Comparison of ENCODE assay signal across 18 cellular contexts in genomic region chr4:117596917-117597316, GRCh38.
DNase-seq lines count a peak whose midpoint lies in the region; ATAC-seq and TF ChIP-seq lines count a peak whose summit lies in the region.
"Had no signal": no experiment of that assay in that cellular context is flagged by ENCODE, and none has a peak within 500 bp of the region (broad histone marks: within the 10 kb centered on the region; RNA-seq: fewer than 3 reads in every experiment).

No MANE protein-coding gene starts in this region.

- H3K56ac ChIP-seq in mesendoderm (ENCODE audit: low read length) = no peak overlapping the region

- no peak overlapping the region for H4K5ac ChIP-seq in mesendoderm (ENCODE audit: low read length)

- H2AFZ ChIP-seq in GM23338 = 0 out of 2 replicates have a peak overlapping the region, but pooled peaks have one; percentile 4

- no peak overlapping the region for H4K8ac ChIP-seq in mesendoderm (ENCODE audit: low read depth, low read length)

- no peaks in the 10 kb centered on the region for H3K79me1 ChIP-seq in mesendoderm (ENCODE audit: low read length)

- H3K27me3 ChIP-seq in BE2C = no peaks in the 10 kb centered on the region
- no peaks in the 10 kb centered on the region for H3K27me3 ChIP-seq in GM23338 (ENCODE audit: insufficient read depth)
- no peaks in the 10 kb centered on the region for H3K27me3 ChIP-seq in mesendoderm (ENCODE audit: insufficient read depth, low read length, poor library complexity)
- H3K27me3 ChIP-seq in adrenal gland = no peaks in the 10 kb centered on the region
- H3K27me3 ChIP-seq: BLaER1 had no signal

- H3K4me2 ChIP-seq in GM23338 = no peak overlapping the region
- H3K4me2 ChIP-seq in mesendoderm (ENCODE audit: low read length) = no peak overlapping the region
- H3K4me2 ChIP-seq: BLaER1 had no signal

- H3K9me3 ChIP-seq in BE2C = no peaks in the 10 kb centered on the region
- H3K9me3 ChIP-seq in adrenal gland (replicated peaks in 1 of 3) = no peaks in the 10 kb centered on the region
- H3K9me3 ChIP-seq: BLaER1, Caco-2, HAP-1 had no signal

- H3F3A ChIP-seq in GM23338 (replicated peaks; ENCODE audit: low read depth) = no peaks in the 10 kb centered on the region

- no peaks in the 10 kb centered on the region for H4K20me1 ChIP-seq in GM23338 (replicated peaks; ENCODE audit: insufficient read depth)
- H4K20me1 ChIP-seq: BLaER1 had no signal

- ATAC-seq in GM23338 = no peak
- ATAC-seq: CD8-positive, alpha-beta T cell had no signal

- H3K9me2 ChIP-seq in GM23338 (ENCODE audit: insufficient read depth) = 0 out of 2 replicates have a peak, but pooled peaks cover 3% of the 10 kb centered on the region

- H2BK15ac ChIP-seq in mesendoderm (replicated peaks; ENCODE audit: low read depth) = no peak overlapping the region

- DNase-seq in NCI-H748 (lab: John Stamatoyannopoulos, UW; ENCODE audit: unreplicated experiment) (peak; percentile 13), NCI-H748 treated with DMSO at 0.1 percent for 48 hours (lab: John Stamatoyannopoulos, UW) (no peak), BE2C (peak; percentile 12), GM23338 (ENCODE audit: low spot score) (no peak), mesendoderm (no peak), adrenal gland (no peak), amniotic stem cell (lab: John Stamatoyannopoulos, UW) (no peak)
- DNase-seq: Caco-2; CD4-positive, CD25-positive, alpha-beta regulatory T cell; CD8-positive, alpha-beta T cell; DMS53; DMS79 treated with DMSO at 0.1 percent for 48 hours; GF-D8; GOT3; HFFc6 had no signal

- no CpG with 5 or more reads among the region's 5 CpGs for WGBS in mesendoderm (ENCODE audit: extremely low coverage, insufficient coverage, low lambda C conversion rate)
- 73 to 89% (median 75%) methylated on average over 5 of the region's 5 CpGs for WGBS in adrenal gland, 4 donors

- H3K27ac Mint-ChIP-seq in GM23338 = no peak overlapping the region
- H3K27ac Mint-ChIP-seq: CD4-positive, CD25-positive, alpha-beta regulatory T cell; CD8-positive, alpha-beta T cell; HFFc6 had no signal

- H3K36me3 ChIP-seq in BE2C (no peaks in the 10 kb centered on the region), GM23338 (ENCODE audit: insufficient read depth) (no peaks in the 10 kb centered on the region), mesendoderm (ENCODE audit: control insufficient read depth, insufficient read depth, low read length) (no peaks in the 10 kb centered on the region), adrenal gland (replicated peaks in 1 of 2) (no peaks in the 10 kb centered on the region)
- H3K36me3 ChIP-seq: BLaER1, HAP-1 had no signal

- H3K18ac ChIP-seq in mesendoderm (ENCODE audit: low read length) = peak overlapping the region; percentile 32

- H3K9me3 Mint-ChIP-seq in GM23338 = no peaks in the 10 kb centered on the region
- H3K9me3 Mint-ChIP-seq: CD8-positive, alpha-beta T cell had no signal

- TF ChIP-seq POLR2A in adrenal gland (IDR thresholded peaks at IDR 0.05) = no peak

- TF ChIP-seq CTCF in BE2C (IDR thresholded peaks at IDR 0.05; ENCODE audit: low read depth, low read length) (no peak), GM23338 (conservative IDR thresholded peaks at IDR 0.05; ENCODE audit: low read depth in 2 of 2) (no peak), adrenal gland (IDR thresholded peaks at IDR 0.05) (no peak)

- no peak overlapping the region for H3K9ac ChIP-seq in mesendoderm (ENCODE audit: low read length)
- H3K9ac ChIP-seq: BLaER1 had no signal

- H3K79me2 ChIP-seq in GM23338 (replicated peaks; ENCODE audit: insufficient read depth) = no peaks in the 10 kb centered on the region
- no peaks in the 10 kb centered on the region for H3K79me2 ChIP-seq in mesendoderm (ENCODE audit: control insufficient read depth, insufficient read depth, low read length)

- H3K23ac ChIP-seq in mesendoderm (ENCODE audit: low read length) = no peak overlapping the region

- no peaks in the 10 kb centered on the region for H3K27me3 Mint-ChIP-seq in GM23338 (ENCODE audit: insufficient read depth, low read depth, poor library complexity)
- H3K27me3 Mint-ChIP-seq: CD4-positive, CD25-positive, alpha-beta regulatory T cell had no signal

- H2AK5ac ChIP-seq in mesendoderm (ENCODE audit: low read length) = no peak overlapping the region

- peaks cover 14% of the 10 kb centered on the region; the same call in 2 of the 3 replicates for H3K4me1 Mint-ChIP-seq in GM23338
- H3K4me1 Mint-ChIP-seq: CD4-positive, CD25-positive, alpha-beta regulatory T cell had no signal

- H3K27ac ChIP-seq in GM23338 (ENCODE audit: low read depth) (no peak overlapping the region), mesendoderm (ENCODE audit: low read depth, low read length) (no peak overlapping the region), adrenal gland (no peak overlapping the region)
- H3K27ac ChIP-seq: BLaER1, C4-2B had no signal

- H3K4me3 Mint-ChIP-seq in GM23338 = no peak overlapping the region
- H3K4me3 Mint-ChIP-seq: CD4-positive, CD25-positive, alpha-beta regulatory T cell; CD8-positive, alpha-beta T cell; HFFc6 had no signal

- H3K4me3 ChIP-seq in BE2C (ENCODE audit: low read depth, low read length) (no peak overlapping the region), GM23338 (no peak overlapping the region), mesendoderm (ENCODE audit: low read length) (no peak overlapping the region), adrenal gland (no peak overlapping the region)
- H3K4me3 ChIP-seq: BLaER1, HAP-1 had no signal

- H2BK5ac ChIP-seq in mesendoderm (ENCODE audit: low read length) = no peak overlapping the region

- no peaks in the 10 kb centered on the region for H3K36me3 Mint-ChIP-seq in GM23338 (ENCODE audit: low read depth)
- H3K36me3 Mint-ChIP-seq: CD4-positive, CD25-positive, alpha-beta regulatory T cell; CD8-positive, alpha-beta T cell had no signal

- intact Hi-C loops in adrenal gland (cut with DNase I) = no loop called here

- H2BK120ac ChIP-seq in mesendoderm (ENCODE audit: low read depth, low read length) = peak overlapping the region; percentile 54

- H3K4me1 ChIP-seq in BE2C (peaks cover 9% of the 10 kb centered on the region), GM23338 (ENCODE audit: insufficient read depth) (peaks cover 5% of the 10 kb centered on the region; the same call in 1 of the 2 replicates), mesendoderm (ENCODE audit: control insufficient read depth, low read depth, low read length) (no peaks in the 10 kb centered on the region), adrenal gland (replicated peaks in 1 of 2) (no peaks in the 10 kb centered on the region)
- H3K4me1 ChIP-seq: BLaER1 had no signal

- H3K4ac ChIP-seq in mesendoderm (ENCODE audit: low read depth, low read length) = peak overlapping the region; percentile 52

TF ChIP-seq in GM23338, 12 proteins besides CTCF, POLR2A, EP300 and RAD21 (continues in another document):
- TF ChIP-seq ZNF114 (CRISPR knock-in tag; IDR thresholded peaks at IDR 0.05) (no peak), CREB1 (CRISPR knock-in tag; IDR thresholded peaks at IDR 0.05; ENCODE audit: low read depth) (no peak), REST (IDR thresholded peaks at IDR 0.05; ENCODE audit: unreplicated experiment) (no peak), EZH2phosphoT487 (IDR thresholded peaks at IDR 0.05; ENCODE audit: unreplicated experiment) (no peak), NANOG (IDR thresholded peaks at IDR 0.05; ENCODE audit: borderline replicate concordance) (no peak), EZH2 (IDR thresholded peaks at IDR 0.05; ENCODE audit: low read depth, unreplicated experiment) (no peak), STAT1 (IDR thresholded peaks at IDR 0.05; ENCODE audit: unreplicated experiment) (no peak), POLR2AphosphoS5 (IDR thresholded peaks at IDR 0.05; ENCODE audit: low read depth) (no peak)

Comparison
In these comparisons a context has a peak if more than half of its experiments do, and no peak if none do; other contexts are left out.
1. DNase-seq: peak in NCI-H748 (single experiment) and BE2C (single experiment); none in NCI-H748 treated with DMSO at 0.1 percent for 48 hours (single experiment), GM23338 (single experiment), mesendoderm (single experiment), adrenal gland (0 of 7) and amniotic stem cell (single experiment).